12 cellular contexts compared by ENCODE assay signal in the genomic region with DNA sequence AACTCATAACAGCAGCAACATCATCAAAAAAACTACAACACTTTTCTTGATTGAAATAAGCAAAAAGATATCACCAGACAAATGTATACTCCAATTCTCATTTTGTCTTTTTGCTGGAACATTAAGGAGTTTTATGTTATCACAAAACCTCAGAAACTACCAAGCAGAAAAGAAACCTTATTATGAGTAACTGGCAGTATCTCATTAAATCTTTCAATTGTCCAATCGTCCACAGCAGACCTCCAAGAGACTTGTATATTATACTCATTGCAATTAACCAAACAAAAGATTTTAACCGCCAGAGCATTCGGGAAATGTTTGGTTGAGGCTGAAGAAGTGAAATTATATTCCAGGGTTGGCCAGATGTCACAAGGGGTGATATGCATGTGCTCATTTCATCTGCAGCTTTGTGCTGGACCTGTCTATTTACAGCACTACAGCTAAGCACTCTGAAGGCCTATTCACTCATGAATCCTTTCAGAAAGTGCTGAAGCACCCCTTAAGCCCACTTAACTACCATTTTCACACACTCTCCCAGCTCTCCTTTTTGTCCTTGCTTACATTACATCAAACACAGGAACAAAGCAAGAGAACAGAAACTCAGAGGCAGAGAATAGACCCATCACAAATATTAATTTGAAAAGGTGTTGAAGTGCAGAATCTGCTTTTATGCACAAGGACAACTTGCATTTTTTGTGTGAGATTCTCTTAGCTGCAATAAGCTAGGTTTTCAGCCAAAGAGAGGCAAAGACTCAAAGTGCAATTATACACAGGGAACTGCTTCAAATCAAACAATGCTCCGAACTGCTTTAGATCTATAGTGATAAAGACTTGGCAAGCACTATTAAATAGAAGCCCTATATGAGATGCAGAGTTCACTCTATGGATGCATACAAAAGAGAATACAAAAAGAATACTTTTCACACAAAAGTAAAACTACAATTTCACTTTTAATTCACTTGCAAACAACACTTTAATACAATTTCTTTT.
DNase-seq lines count a peak whose midpoint lies in the region; ATAC-seq, FAIRE-seq and TF ChIP-seq lines count a peak whose summit lies in the region.
"Had no signal": no experiment of that assay in that cellular context is flagged by ENCODE, and none has a peak within 500 bp of the region (broad histone marks: within the 10 kb centered on the region; RNA-seq: fewer than 3 reads in every experiment).

No MANE protein-coding gene starts in this region.

- no peaks in the 10 kb centered on the region for H3K36me3 Mint-ChIP-seq in activated naive CD8-positive, alpha-beta T cell treated with anti-CD3 and anti-CD28 coated beads, Interleukin-2, amount 50 U/mL, for 24 hours (ENCODE audit: low read depth)

- DNase-seq in G401 (ENCODE audit: low spot score) (peak; percentile 53), NCI-H187 (lab: John Stamatoyannopoulos, UW) (peak; percentile 77 to 79), SHP77 (lab: John Stamatoyannopoulos, UW) (peak; percentile 86 to 87), myocyte (ENCODE audit: low read depth) (peak; percentile 7), H54 (ENCODE audit: insufficient read length, low spot score) (no peak)
- DNase-seq in activated naive CD8-positive, alpha-beta T cell treated with anti-CD3 and anti-CD28 coated beads, Interleukin-2, amount 50 U/mL, for 24 hours = no peak
- DNase-seq: stimulated activated CD4-positive, alpha-beta T cell treated with anti-CD3 and anti-CD28 coated beads, Interleukin-4, amount 100 ng/mL, for 4 hours; stimulated activated naive CD4-positive, alpha-beta T cell had no signal

- ATAC-seq in GM18498 (IDR thresholded peaks at IDR 0.05; ENCODE audit: unreplicated experiment) (no peak), GM19452 (IDR thresholded peaks at IDR 0.05; ENCODE audit: unreplicated experiment) (no peak)
- ATAC-seq in activated naive CD8-positive, alpha-beta T cell treated with anti-CD3 and anti-CD28 coated beads, Interleukin-2, amount 50 U/mL, for 24 hours = no peak

- in situ Hi-C loops in G401 (cut with HindIII; ENCODE audit: low sequenced_read_pairs) = loop anchor here (25.0 kb wide), 1 partner anchor 279 kb away; no protein-coding TSS in a partner anchor

- no peaks in the 10 kb centered on the region for H3K27me3 Mint-ChIP-seq in activated naive CD8-positive, alpha-beta T cell treated with anti-CD3 and anti-CD28 coated beads, Interleukin-2, amount 50 U/mL, for 24 hours
- H3K27me3 Mint-ChIP-seq: B cell had no signal

- no peak for TF ChIP-seq POLR2A in H54 (IDR thresholded peaks at IDR 0.05; ENCODE audit: low read depth, low read length)

- no peaks in the 10 kb centered on the region for H3K9me3 Mint-ChIP-seq in activated naive CD8-positive, alpha-beta T cell treated with anti-CD3 and anti-CD28 coated beads, Interleukin-2, amount 50 U/mL, for 24 hours
- H3K9me3 Mint-ChIP-seq: GM23338 had no signal

- FAIRE-seq in H54 (lab: Jason Lieb, UNC) = no peak

- peaks cover 11% of the 10 kb centered on the region for H3K4me1 Mint-ChIP-seq in activated naive CD8-positive, alpha-beta T cell treated with anti-CD3 and anti-CD28 coated beads, Interleukin-2, amount 50 U/mL, for 24 hours
- H3K4me1 Mint-ChIP-seq: GM23338 had no signal

- H3K4me3 Mint-ChIP-seq in activated naive CD8-positive, alpha-beta T cell treated with anti-CD3 and anti-CD28 coated beads, Interleukin-2, amount 50 U/mL, for 24 hours = no peak overlapping the region
- H3K4me3 Mint-ChIP-seq: B cell, GM23338 had no signal

- no peak overlapping the region for H3K27ac Mint-ChIP-seq in activated naive CD8-positive, alpha-beta T cell treated with anti-CD3 and anti-CD28 coated beads, Interleukin-2, amount 50 U/mL, for 24 hours
- H3K27ac Mint-ChIP-seq: B cell, GM23338 had no signal

Comparison
In these comparisons a context has a peak if more than half of its experiments do, and no peak if none do; other contexts are left out.
1. DNase-seq: peak in G401 (single experiment), NCI-H187 (2 of 2), SHP77 (2 of 2) and myocyte (single experiment); none in activated naive CD8-positive, alpha-beta T cell treated with anti-CD3 and anti-CD28 coated beads, Interleukin-2, amount 50 U/mL, for 24 hours (single experiment) and H54 (single experiment).